11 cellular contexts compared by ENCODE assay signal in the genomic region with DNA sequence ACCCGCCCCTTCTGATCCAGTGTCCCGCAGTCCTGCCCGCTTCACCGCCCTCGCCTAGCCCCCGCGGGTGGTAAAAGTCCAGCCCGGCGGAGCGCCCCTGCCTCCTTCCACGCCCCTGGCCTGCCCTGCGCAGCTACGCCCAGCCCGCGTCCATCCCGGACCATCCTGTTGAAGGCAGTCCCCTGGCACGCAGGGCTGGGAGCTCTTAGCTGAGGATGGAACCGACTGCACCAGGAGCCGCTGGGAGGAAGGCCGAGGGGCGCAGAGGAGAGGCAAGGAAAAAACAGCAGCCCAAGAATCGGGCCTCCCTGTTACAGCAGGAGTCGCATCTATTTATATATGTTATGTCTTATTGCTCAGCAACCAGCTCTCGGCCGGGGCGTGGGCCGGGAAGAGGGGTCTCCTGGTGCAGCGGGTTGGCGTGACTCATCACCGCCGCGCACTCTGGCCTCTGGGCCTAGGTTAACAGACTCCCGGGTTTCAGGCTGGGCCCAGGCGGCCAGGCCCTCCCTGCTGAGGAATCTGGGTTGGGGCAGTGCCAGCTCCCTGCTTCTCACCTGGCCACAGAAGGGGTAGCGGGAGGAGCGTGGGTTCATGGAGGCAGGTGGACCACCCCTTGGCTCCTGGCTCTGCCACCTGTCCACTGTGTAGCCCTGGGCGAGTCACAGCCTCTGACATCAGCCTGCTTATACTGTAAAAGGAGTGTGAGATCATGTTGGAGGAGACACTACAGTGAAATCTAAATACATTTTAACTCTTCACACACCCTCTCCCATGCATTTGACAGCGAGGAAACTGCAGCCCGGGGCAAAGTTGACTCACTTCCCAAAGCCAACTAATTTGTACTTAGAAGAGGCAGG. TPM values are rescaled to one million over a fixed set of nuclear protein-coding genes. Genes with fewer than 3 reads are reported as not detected.
DNase-seq lines count a peak whose midpoint lies in the region; ATAC-seq and TF ChIP-seq lines count a peak whose summit lies in the region.
"Had no signal": no experiment of that assay in that cellular context is flagged by ENCODE, and none has a peak within 500 bp of the region (broad histone marks: within the 10 kb centered on the region; RNA-seq: fewer than 3 reads in every experiment).

No MANE protein-coding gene starts in this region.

- H3K27ac ChIP-seq in parathyroid adenoma: peak overlapping the region; percentile 97

- H3K4me2 ChIP-seq in parathyroid adenoma (ENCODE audit: low read length): no peak overlapping the region

- DNase-seq in GM13976 (ENCODE audit: low spot score) (peak; percentile 20), MG63 (peak; percentile 77), epithelial cell of esophagus (ENCODE audit: low read depth) (peak; percentile 94), NCI-H146 (lab: John Stamatoyannopoulos, UW) (no peak), NCI-H187 (lab: John Stamatoyannopoulos, UW) (no peak)
- DNase-seq: activated naive CD8-positive, alpha-beta T cell treated with anti-CD3 and anti-CD28 coated beads, Interleukin-2, amount 10 ng/mL, durations not matched to agents 7 days and 5 days; NCI-H2171 treated with DMSO at 0.1 percent for 48 hours; occipital lobe had no signal

- H3K27me3 ChIP-seq in MG63 (no peaks in the 10 kb centered on the region), parathyroid adenoma (ENCODE audit: control insufficient read depth, insufficient read depth, low read length) (no peaks in the 10 kb centered on the region)

- H3K9me3 ChIP-seq in MG63: no peaks in the 10 kb centered on the region
- no peaks in the 10 kb centered on the region for H3K9me3 ChIP-seq in parathyroid adenoma (ENCODE audit: control insufficient read depth, low read length)

- H3K9ac ChIP-seq in parathyroid adenoma: no peak overlapping the region

- in situ Hi-C loops in GM13976 (cut with MboI; ENCODE audit: low sequenced_read_pairs, unreplicated experiment): no loop called here

- ATAC-seq in HG03457 (IDR thresholded peaks at IDR 0.05; ENCODE audit: unreplicated experiment): no peak
- ATAC-seq in HG02884 (IDR thresholded peaks at IDR 0.05; ENCODE audit: unreplicated experiment): no peak

- H3K4me3 ChIP-seq in MG63: no peak overlapping the region
- H3K4me3 ChIP-seq in epithelial cell of esophagus (ENCODE audit: low read length): no peak overlapping the region
- H3K4me3 ChIP-seq in parathyroid adenoma (ENCODE audit: low read depth, low read length): no peak overlapping the region

- no peak for TF ChIP-seq CTCF in GM13976 (IDR thresholded peaks at IDR 0.05; ENCODE audit: borderline replicate concordance, control extremely low read depth, extremely low read depth, insufficient read depth, missing control alignments)
- TF ChIP-seq CTCF in epithelial cell of esophagus (IDR thresholded peaks at IDR 0.05; ENCODE audit: insufficient read depth, low read depth, low read length, missing control alignments): no peak
- no peak for TF ChIP-seq CTCF in parathyroid adenoma (IDR thresholded peaks at IDR 0.05)

- no peaks in the 10 kb centered on the region for H3K79me2 ChIP-seq in parathyroid adenoma

- no peaks in the 10 kb centered on the region for H3K36me3 ChIP-seq in MG63
- H3K36me3 ChIP-seq in parathyroid adenoma (ENCODE audit: control insufficient read depth, insufficient read depth, low read length): no peaks in the 10 kb centered on the region

- peaks cover 33% of the 10 kb centered on the region for H3K4me1 ChIP-seq in parathyroid adenoma

- no peak overlapping the region for H2AFZ ChIP-seq in parathyroid adenoma

RNA-seq across cellular contexts. Expression of a gene that starts 13.4 kb away (rescaled TPM):
- total RNA-seq in MG63 (2014; rRNA removed; shearing (Covaris generic); ENCODE audit: low replicate concordance): 10.6 and 32.9 TPM in 2 replicates

RNA-seq across cellular contexts. Expression of a gene that starts 17.1 kb away (rescaled TPM):
- not detected in 2 replicates for total RNA-seq in MG63 (2014; rRNA removed; shearing (Covaris generic); ENCODE audit: low replicate concordance)
- total RNA-seq: activated naive CD8-positive, alpha-beta T cell treated with anti-CD3 and anti-CD28 coated beads, Interleukin-2, amount 10 ng/mL, durations not matched to agents 7 days and 5 days; occipital lobe had no signal

Comparison
In these comparisons a context has a peak if more than half of its experiments do, and no peak if none do; other contexts are left out.
1. DNase-seq: peak in GM13976 (single experiment), MG63 (single experiment) and epithelial cell of esophagus (single experiment); none in NCI-H146 (single experiment) and NCI-H187 (0 of 2).